In the genomic region with DNA sequence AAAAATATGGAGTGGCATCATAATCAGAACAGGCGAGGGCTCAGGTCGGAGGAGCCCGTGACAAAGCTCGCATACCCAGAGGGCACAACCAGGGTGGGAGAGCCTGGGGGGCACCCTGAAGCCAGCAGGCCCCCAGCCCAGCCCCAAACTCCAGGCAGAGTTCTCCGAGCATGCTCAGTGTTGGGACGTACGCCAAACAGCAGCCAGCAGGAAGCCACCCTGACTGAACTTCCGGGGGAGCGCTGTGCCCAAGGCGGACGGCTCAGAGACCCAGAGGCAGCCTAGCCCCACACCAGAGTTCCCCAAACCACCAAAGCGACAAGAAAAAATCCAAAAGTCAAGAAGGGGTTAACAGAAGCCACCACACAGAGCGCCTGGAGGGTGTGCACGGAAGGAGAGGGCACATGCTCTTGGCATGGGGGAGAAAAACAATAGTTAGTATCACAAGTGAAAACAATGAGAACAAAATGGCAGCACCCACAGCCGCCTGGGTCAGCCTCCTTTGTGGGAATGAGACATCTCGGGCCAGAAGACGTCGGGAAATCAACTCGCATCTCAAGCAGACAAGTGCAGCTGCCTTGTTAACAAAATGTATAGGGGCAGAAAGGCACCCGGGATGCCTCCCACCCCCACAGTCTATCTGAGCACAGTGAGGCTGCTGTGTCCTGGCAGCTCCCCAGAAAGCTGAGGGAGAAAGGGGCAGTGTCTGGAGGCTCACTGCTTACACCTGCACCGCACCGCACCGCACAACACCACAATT, we compare ENCODE assay signal across 21 cellular contexts. TPM values are rescaled to one million over a fixed set of nuclear protein-coding genes. Genes with fewer than 3 reads are reported as not detected.
DNase-seq lines count a peak whose midpoint lies in the region; ATAC-seq and TF ChIP-seq lines count a peak whose summit lies in the region.
"Had no signal": no experiment of that assay in that cellular context is flagged by ENCODE, and none has a peak within 500 bp of the region (broad histone marks: within the 10 kb centered on the region; RNA-seq: fewer than 3 reads in every experiment).

No MANE protein-coding gene starts in this region.

- no peaks in the 10 kb centered on the region for H3K4me1 ChIP-seq in tibial artery
- H3K4me1 ChIP-seq: pancreas had no signal

- peak overlapping the region; percentile 81 to 82 for H3K27ac Mint-ChIP-seq in T-cell
- H3K27ac Mint-ChIP-seq in brain = peak overlapping the region in 3 of 5 experiments; percentile 26 to 64 (median 45)
- H3K27ac Mint-ChIP-seq in stimulated activated naive CD8-positive, alpha-beta T cell treated with anti-CD3 and anti-CD28 coated beads, Interleukin-15, amount 100 ng/mL, for 72 hours = peak overlapping the region; percentile 71 to 89
- H3K27ac Mint-ChIP-seq: stimulated activated memory B cell treated with anti-CD40 and anti-IgM and Interleukin-4, amounts not matched to agents 10 μg/mL and 1 μg/mL and 100 μg/mL, for 72 hours had no signal

- H3K9me3 ChIP-seq in tibial artery = no peaks in the 10 kb centered on the region
- H3K9me3 ChIP-seq: pancreas had no signal

- H3K4me3 ChIP-seq in tibial artery = no peak overlapping the region
- H3K4me3 ChIP-seq: K562, pancreas, skin epidermis had no signal

- no peak overlapping the region for H3K4me3 Mint-ChIP-seq in activated T-cell treated with anti-CD3 and anti-CD28 coated beads, Interleukin-2, amount 50 U/mL, for 4 hours
- H3K4me3 Mint-ChIP-seq in T-cell (peak overlapping the region; percentile 49 to 58 (median 51)), brain (no peak overlapping the region)
- peak overlapping the region; percentile 23 to 66 for H3K4me3 Mint-ChIP-seq in stimulated activated naive CD8-positive, alpha-beta T cell treated with anti-CD3 and anti-CD28 coated beads, Interleukin-15, amount 100 ng/mL, for 72 hours
- H3K4me3 Mint-ChIP-seq: stimulated activated memory B cell treated with anti-CD40 and anti-IgM and Interleukin-4, amounts not matched to agents 10 μg/mL and 1 μg/mL and 100 μg/mL, for 72 hours had no signal

- peak; percentile 48 to 58 for ATAC-seq in activated T-cell treated with anti-CD3 and anti-CD28 coated beads, Interleukin-2, amount 50 U/mL, for 4 hours
- ATAC-seq in T-cell (replicated peaks in 1 of 4) (peak; percentile 48 to 72 (median 68)), GM21367 (IDR thresholded peaks at IDR 0.05; ENCODE audit: unreplicated experiment) (no peak)
- ATAC-seq in stimulated activated naive CD8-positive, alpha-beta T cell treated with anti-CD3 and anti-CD28 coated beads, Interleukin-15, amount 100 ng/mL, for 72 hours = peak; percentile 51
- ATAC-seq: K562; left lobe of liver; pancreas; stimulated activated memory B cell treated with anti-CD40 and anti-IgM and Interleukin-4, amounts not matched to agents 10 μg/mL and 1 μg/mL and 100 μg/mL, for 72 hours had no signal

- H3K27ac ChIP-seq in tibial artery = no peak overlapping the region
- H3K27ac ChIP-seq: pancreas, skin epidermis had no signal

- POLR2A ChIA-PET in T-cell (lab: Charles Lee) = interaction anchor here in 1 of 2 donors (0.6 kb wide), 1 partner anchor 746 kb away, joined by 4 read pairs; no protein-coding TSS in a partner anchor

- no peaks in the 10 kb centered on the region for H3K27me3 ChIP-seq in tibial artery
- H3K27me3 ChIP-seq: pancreas had no signal

- intact Hi-C loops in tibial artery (cut with DNase I; ENCODE audit: low total_unique reads) = no loop called here

- peaks cover 26% of the 10 kb centered on the region for H3K36me3 Mint-ChIP-seq in activated T-cell treated with anti-CD3 and anti-CD28 coated beads, Interleukin-2, amount 50 U/mL, for 4 hours (ENCODE audit: insufficient read depth)
- H3K36me3 Mint-ChIP-seq in T-cell = peaks cover 27% of the 10 kb centered on the region
- peaks cover 59% of the 10 kb centered on the region for H3K36me3 Mint-ChIP-seq in brain

- H3K9me3 Mint-ChIP-seq in activated T-cell treated with anti-CD3 and anti-CD28 coated beads, Interleukin-2, amount 50 U/mL, for 4 hours = no peaks in the 10 kb centered on the region
- H3K9me3 Mint-ChIP-seq in T-cell (no peaks in the 10 kb centered on the region), brain (no peaks in the 10 kb centered on the region)
- no peaks in the 10 kb centered on the region for H3K9me3 Mint-ChIP-seq in stimulated activated naive CD8-positive, alpha-beta T cell treated with anti-CD3 and anti-CD28 coated beads, Interleukin-15, amount 100 ng/mL, for 72 hours
- H3K9me3 Mint-ChIP-seq: stimulated activated memory B cell treated with anti-CD40 and anti-IgM and Interleukin-4, amounts not matched to agents 10 μg/mL and 1 μg/mL and 100 μg/mL, for 72 hours had no signal

- H3K4me1 Mint-ChIP-seq in activated T-cell treated with anti-CD3 and anti-CD28 coated beads, Interleukin-2, amount 50 U/mL, for 4 hours (ENCODE audit: low read depth) = peaks cover 4% of the 10 kb centered on the region
- H3K4me1 Mint-ChIP-seq in T-cell (peaks cover 4 to 8% (median 4%) of the 10 kb centered on the region in 3 donors), brain (no peaks in the 10 kb centered on the region)
- H3K4me1 Mint-ChIP-seq in stimulated activated naive CD8-positive, alpha-beta T cell treated with anti-CD3 and anti-CD28 coated beads, Interleukin-15, amount 100 ng/mL, for 72 hours = no peaks in the 10 kb centered on the region

- CTCF ChIA-PET in T-cell (lab: Charles Lee) = interaction anchor here in 1 of 2 donors (0.6 kb wide), 1 partner anchor 87 kb away, joined by 3 read pairs; no protein-coding TSS in a partner anchor

- DNase-seq in activated T-cell treated with anti-CD3 and anti-CD28 coated beads, Interleukin-2, amount 50 U/mL, for 4 hours = no peak
- DNase-seq in activated T-cell treated with anti-CD3 and anti-CD28 coated beads for 4 hours (no peak), T-cell (peak in 2 of 34 experiments; percentile 15 to 33), tibial artery (no peak)
- DNase-seq in stimulated activated naive CD8-positive, alpha-beta T cell treated with anti-CD3 and anti-CD28 coated beads, Interleukin-15, amount 100 ng/mL, for 72 hours = no peak
- no peak for DNase-seq in stimulated activated CD4-positive, alpha-beta T cell treated with anti-CD3 and anti-CD28 coated beads, Interleukin-4, amount 100 ng/mL, for 4 hours
- DNase-seq: central memory CD4-positive, alpha-beta T cell; foreskin fibroblast; NCI-H1105 treated with DMSO at 0.1 percent for 48 hours; NCI-H226; SHP77 had no signal

- H3K27me3 Mint-ChIP-seq in activated T-cell treated with anti-CD3 and anti-CD28 coated beads, Interleukin-2, amount 50 U/mL, for 4 hours (ENCODE audit: low read depth) = no peaks in the 10 kb centered on the region
- H3K27me3 Mint-ChIP-seq in T-cell (no peaks in the 10 kb centered on the region), brain (no peaks in the 10 kb centered on the region)
- H3K27me3 Mint-ChIP-seq in stimulated activated naive CD8-positive, alpha-beta T cell treated with anti-CD3 and anti-CD28 coated beads, Interleukin-15, amount 100 ng/mL, for 72 hours = no peaks in the 10 kb centered on the region
- H3K27me3 Mint-ChIP-seq: stimulated activated memory B cell treated with anti-CD40 and anti-IgM and Interleukin-4, amounts not matched to agents 10 μg/mL and 1 μg/mL and 100 μg/mL, for 72 hours had no signal

- TF ChIP-seq CTCF in brain (conservative IDR thresholded peaks at IDR 0.05) = no peak
- no peak for TF ChIP-seq CTCF in tibial artery (IDR thresholded peaks at IDR 0.05)

- H3K36me3 ChIP-seq in tibial artery = peaks cover 65 to 99% (median 95%) of the 10 kb centered on the region in 3 donors

RNA-seq across cellular contexts. Expression of a gene that starts 11.9 kb away (rescaled TPM):
- total RNA-seq in activated T-cell treated with anti-CD3 and anti-CD28 coated beads, Interleukin-2, amount 50 U/mL, for 4 hours = 100 to 1,000 TPM in 1 of 3 donors, 10 to 100 TPM in 2; 89.9 to 106 (median 91.0) TPM
- total RNA-seq in T-cell = 100 to 1,000 TPM; 119 to 181 (median 156) TPM
- 92.0 TPM for polyA plus RNA-seq in brain (ENCODE audit: insufficient read depth, low read depth, low replicate concordance)

RNA-seq across cellular contexts. Expression of a gene that starts 12.7 kb away (rescaled TPM):
- total RNA-seq in activated T-cell treated with anti-CD3 and anti-CD28 coated beads, Interleukin-2, amount 50 U/mL, for 4 hours = 1 to 10 TPM; 4.9 to 9.7 (median 8.1) TPM
- 1 to 10 TPM in 1 of 5 donors, under 1 TPM in 3, not detected in 1; 0.20 to 1.6 (median 0.31) TPM for total RNA-seq in T-cell
- 0.24 TPM for polyA plus RNA-seq in brain (ENCODE audit: insufficient read depth, low read depth, low replicate concordance)
- total RNA-seq: left lobe of liver, mucosa of gallbladder, urinary bladder had no signal
- polyA plus RNA-seq: AG04450, K562 had no signal

RNA-seq across cellular contexts. Expression of a gene that starts 17.1 kb away (rescaled TPM):
- total RNA-seq in activated T-cell treated with anti-CD3 and anti-CD28 coated beads, Interleukin-2, amount 50 U/mL, for 4 hours = 10 to 100 TPM in 2 of 3 donors, 1 to 10 TPM in 1; 6.1 to 12.6 (median 10.2) TPM
- total RNA-seq in T-cell = 1 to 10 TPM in 1 of 5 donors, under 1 TPM in 2, not detected in 2; 0.20 to 1.3 (median 0.73) TPM
- polyA plus RNA-seq in brain (ENCODE audit: insufficient read depth, low read depth, low replicate concordance) = not detected
- total RNA-seq: K562, left lobe of liver, urinary bladder had no signal
- polyA plus RNA-seq: AG04450 had no signal

RNA-seq across cellular contexts. Expression of a gene that starts 19.4 kb away (rescaled TPM):
- 100 to 1,000 TPM in 2 of 3 donors, 10 to 100 TPM in 1; 88.4 to 114 (median 105) TPM for total RNA-seq in activated T-cell treated with anti-CD3 and anti-CD28 coated beads, Interleukin-2, amount 50 U/mL, for 4 hours
- total RNA-seq in T-cell = 10 to 100 TPM; 71.9 to 81.6 (median 78.9) TPM
- polyA plus RNA-seq in brain (ENCODE audit: insufficient read depth, low read depth, low replicate concordance) = 83.8 TPM

RNA-seq across cellular contexts. Expression of a gene that starts 49.3 kb away (rescaled TPM):
- total RNA-seq in activated T-cell treated with anti-CD3 and anti-CD28 coated beads, Interleukin-2, amount 50 U/mL, for 4 hours = 1 to 10 TPM in 2 of 3 donors, under 1 TPM in 1; 0.71 to 2.8 (median 1.8) TPM
- total RNA-seq in T-cell = 1 to 10 TPM in 4 of 5 donors, under 1 TPM in 1; 0.99 to 3.0 (median 1.7) TPM
- 2.4 TPM for polyA plus RNA-seq in brain (ENCODE audit: insufficient read depth, low read depth, low replicate concordance)
- total RNA-seq: mucosa of gallbladder had no signal
- polyA plus RNA-seq: AG04450, K562 had no signal

Comparison
In these comparisons a context has a peak if more than half of its experiments do, and no peak if none do; other contexts are left out.
1. H3K4me3 Mint-ChIP-seq: peak in T-cell (3 of 3) and stimulated activated naive CD8-positive, alpha-beta T cell treated with anti-CD3 and anti-CD28 coated beads, Interleukin-15, amount 100 ng/mL, for 72 hours (2 of 2); none in activated T-cell treated with anti-CD3 and anti-CD28 coated beads, Interleukin-2, amount 50 U/mL, for 4 hours (single experiment) and brain (0 of 5).
2. Peak in every context shown above with its lines, with median percentiles within 50 percentile points of each other: H3K27ac Mint-ChIP-seq.